Comparison of ENCODE assay signal across 19 cellular contexts in genomic region chr21:40272037-40272436, GRCh38.
"Had no signal": no experiment of that assay in that cellular context is flagged by ENCODE, and none has a peak within 500 bp of the region (broad histone marks: within the 10 kb centered on the region; RNA-seq: fewer than 3 reads in every experiment).

No MANE protein-coding gene starts in this region.

- H3K27ac ChIP-seq: RWPE1, SJSA1 had no signal

- H3K9me3 ChIP-seq: SJSA1 had no signal

- DNase-seq: KBM-7; MV-4-11; NCI-H1048; NCI-H1436 treated with DMSO at 0.1 percent for 48 hours; NCI-H187; NCI-H2029; NCI-H2081 treated with DMSO at 0.1 percent for 48 hours; NCI-H2171; NCI-H226; NCI-H446; NCI-H510A; NCI-H524 treated with DMSO at 0.1 percent for 48 hours; NCI-H748 treated with DMSO at 0.1 percent for 48 hours; NK-92 treated with Interleukin-12 subunit alpha and Interleukin-12 subunit beta, amount 100 ng/mL, for 24 hours; PC-3; SIG-M5 had no signal

- H3K36me3 ChIP-seq: SJSA1 had no signal

- ATAC-seq: Panc1, PC-3 had no signal

- H3K27me3 ChIP-seq: SJSA1 had no signal

- H3K4me3 ChIP-seq: SJSA1 had no signal

- H3K4me1 ChIP-seq: SJSA1 had no signal
